ENCODE assay signal across 8 cellular contexts in the genomic region with DNA sequence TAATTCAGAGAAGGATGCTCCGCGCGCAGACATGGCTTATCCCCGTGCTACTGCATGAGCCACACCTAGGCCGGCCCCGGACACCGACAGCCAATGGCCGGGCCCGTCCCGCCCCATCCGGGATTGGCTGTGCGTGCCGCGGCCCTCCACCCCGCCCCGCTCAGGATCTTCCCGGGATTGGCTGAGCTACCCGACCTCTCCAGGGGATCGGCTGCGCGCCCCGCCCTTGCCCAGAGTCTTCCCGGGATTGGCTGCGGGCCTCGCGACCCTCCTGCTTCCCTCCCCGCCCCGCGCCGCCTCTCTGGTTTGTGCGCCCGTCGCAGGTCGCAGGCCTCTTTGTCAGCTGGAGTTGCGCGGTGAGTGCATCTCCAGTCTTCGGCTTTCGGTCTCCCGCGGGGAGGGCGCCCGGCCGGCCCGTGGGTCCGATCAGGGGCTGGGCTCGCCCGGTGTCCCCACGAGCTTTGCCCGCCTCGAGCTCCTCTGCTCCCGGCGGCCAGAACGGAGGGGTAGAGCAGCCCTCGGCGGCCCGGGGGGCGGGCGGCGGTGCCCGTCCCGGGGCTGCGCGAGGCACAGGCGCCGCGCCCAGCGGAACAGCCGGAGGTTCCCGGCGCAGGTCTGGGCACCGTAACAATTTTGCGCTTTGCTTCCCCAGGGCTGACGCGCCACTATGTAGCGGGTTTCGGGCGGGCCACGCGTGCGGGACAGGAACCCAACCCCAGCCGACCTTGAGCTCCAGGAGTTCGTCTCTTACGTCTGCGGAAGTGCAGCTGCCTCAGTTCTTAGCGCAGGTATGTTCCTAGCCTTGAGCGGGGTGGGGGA. TPM values are rescaled to one million over a fixed set of nuclear protein-coding genes. Genes with fewer than 3 reads are reported as not detected.
DNase-seq lines count a peak whose midpoint lies in the region; ATAC-seq, FAIRE-seq and TF ChIP-seq lines count a peak whose summit lies in the region.

No MANE protein-coding gene starts in this region.

- peak in 1 of 4 donors; percentile 59 for TF ChIP-seq EP300 in upper lobe of left lung (IDR thresholded peaks at IDR 0.05)

- peak; percentile 92 for DNase-seq in GM12892 (ENCODE audit: insufficient read length)
- DNase-seq in NCI-H1417 treated with DMSO at 0.1 percent for 48 hours (lab: John Stamatoyannopoulos, UW): peak; percentile 92
- DNase-seq in T follicular helper cell (ENCODE audit: low read depth): peak; percentile 93
- peak; percentile 94 for DNase-seq in amniotic epithelial cell (ENCODE audit: low read depth)
- peak; percentile 99 for DNase-seq in heart left ventricle
- DNase-seq in posterior cingulate gyrus: peak; percentile 97 to 100 (median 99)
- peak; percentile 98 to 99 for DNase-seq in upper lobe of left lung

- H3K27me3 ChIP-seq in heart left ventricle (no peaks in the 10 kb centered on the region), upper lobe of left lung (no peaks in the 10 kb centered on the region)

- no peaks in the 10 kb centered on the region for H3K9me3 ChIP-seq in heart left ventricle
- no peaks in the 10 kb centered on the region for H3K9me3 ChIP-seq in upper lobe of left lung

- H3K4me3 ChIP-seq in heart left ventricle (peak overlapping the region; percentile 51 to 96 (median 74)), upper lobe of left lung (peak overlapping the region; percentile 64 to 98 (median 77))

- peak overlapping the region; percentile 86 to 98 (median 93) for H3K27ac ChIP-seq in heart left ventricle
- H3K27ac ChIP-seq in upper lobe of left lung: peak overlapping the region; percentile 88 to 98 (median 94)

- ATAC-seq in HG02798 (IDR thresholded peaks at IDR 0.05; ENCODE audit: poor library complexity, unreplicated experiment) (peak; percentile 93), heart left ventricle (peak; percentile 97 to 100 (median 99)), upper lobe of left lung (ENCODE audit: low FRiP score in 2 of 2) (peak; percentile 99)

- H3K36me3 ChIP-seq in heart left ventricle (peaks cover 0 to 38% (median 26%) of the 10 kb centered on the region in 9 donors), upper lobe of left lung (peaks cover 0 to 24% (median 3%) of the 10 kb centered on the region in 4 donors)

- H3K4me1 ChIP-seq in heart left ventricle: peaks cover 6 to 32% (median 24%) of the 10 kb centered on the region in 12 donors
- H3K4me1 ChIP-seq in upper lobe of left lung: peaks cover 19 to 32% (median 21%) of the 10 kb centered on the region in 4 donors

- 0 to 2% (median 1%) methylated on average over 22 to 86 of the region's 86 CpGs for WGBS in heart left ventricle, 4 donors
- WGBS in upper lobe of left lung, 2 donors: 0 to 2% methylated on average over 8 to 30 of the region's 86 CpGs

- peak; percentile 98 for FAIRE-seq in GM12892 (lab: Jason Lieb, UNC)

- no peak for TF ChIP-seq CTCF in heart left ventricle (IDR thresholded peaks at IDR 0.05)
- TF ChIP-seq CTCF in upper lobe of left lung (IDR thresholded peaks at IDR 0.05): peak in 3 of 6 experiments; percentile 10 to 19 (median 15)

- TF ChIP-seq POLR2A in GM12892 (IDR thresholded peaks at IDR 0.05; ENCODE audit: low read depth, low read length): peak; percentile 98
- peak; percentile 77 to 95 for TF ChIP-seq POLR2A in heart left ventricle (IDR thresholded peaks at IDR 0.05)
- TF ChIP-seq POLR2A in upper lobe of left lung (IDR thresholded peaks at IDR 0.05): peak in 3 of 4 donors; percentile 87 to 94 (median 93)

- intact Hi-C loops in heart left ventricle (cut with DNase I): loop anchor here in 9 of 10 donors (2.0 to 10.0 kb wide), 15 partner anchors 48 to 272 kb away; partner anchors contain the start of genes USP46 (in 7 of the 9) and RASL11B (in 5 of the 9)
- intact Hi-C loops in posterior cingulate gyrus (cut with DNase I): loop anchor here (1.0 kb wide), 1 partner anchor 53 kb away; the partner anchor contains the start of gene USP46

RNA-seq across cellular contexts. Expression of gene ERVMER34-1, which starts 38.8 kb away (rescaled TPM):
- not detected for polyA plus RNA-seq in GM12892 (2012; ENCODE audit: missing spikeins)
- total RNA-seq in heart left ventricle: 1 to 10 TPM; 2.2 to 6.8 (median 5.3) TPM
- 1 to 10 TPM; 3.1 to 3.3 TPM for polyA plus RNA-seq in heart left ventricle
- 1 to 10 TPM in 1 of 6 donors, under 1 TPM in 4, not detected in 1; 0.44 to 2.1 (median 0.79) TPM for total RNA-seq in upper lobe of left lung

RNA-seq across cellular contexts. Expression of gene USP46, which starts 53.3 kb away (rescaled TPM):
- polyA plus RNA-seq in GM12892 (2012; ENCODE audit: missing spikeins): 9.1 TPM
- total RNA-seq in heart left ventricle (100 to 1,000 TPM in 1 of 9 donors, 10 to 100 TPM in 8; 29.8 to 111 (median 75.3) TPM), upper lobe of left lung (10 to 100 TPM in 3 of 6 donors, 1 to 10 TPM in 3; 4.2 to 14.0 (median 8.2) TPM)
- 10 to 100 TPM in 1 of 2 donors, 1 to 10 TPM in 1; 6.1 to 26.2 TPM for polyA plus RNA-seq in heart left ventricle

Comparison
In these comparisons a context has a peak if more than half of its experiments do, and no peak if none do; other contexts are left out.
1. Peak in every context shown above with its lines: DNase-seq, ATAC-seq, H3K4me3 ChIP-seq and H3K27ac ChIP-seq.